ENCODE assay signal across 8 cellular contexts in genomic region chr1:20508411-20508771, GRCh38. TPM values are rescaled to one million over a fixed set of nuclear protein-coding genes. Genes with fewer than 3 reads are reported as not detected.
DNase-seq lines count a peak whose midpoint lies in the region; ATAC-seq and TF ChIP-seq lines count a peak whose summit lies in the region.

No MANE protein-coding gene starts in this region.

- H3K27ac ChIP-seq in thyroid gland = peak overlapping the region; percentile 12 to 73 (median 54)

- H3K36me3 Mint-ChIP-seq in activated T-cell treated with anti-CD3 and anti-CD28 coated beads, Interleukin-2, amount 50 U/mL, for 4 hours (ENCODE audit: insufficient read depth) = peaks cover 7% of the 10 kb centered on the region

- H3K27me3 Mint-ChIP-seq in activated T-cell treated with anti-CD3 and anti-CD28 coated beads, Interleukin-2, amount 50 U/mL, for 4 hours (ENCODE audit: low read depth) = peaks cover 5% of the 10 kb centered on the region

- TF ChIP-seq POLR2A in lower leg skin (IDR thresholded peaks at IDR 0.05) (no peak), thyroid gland (IDR thresholded peaks at IDR 0.05) (no peak)

- no peak for TF ChIP-seq CTCF in astrocyte of the cerebellum (IDR thresholded peaks at IDR 0.05; ENCODE audit: low read depth, low read length, missing control alignments)
- no peak for TF ChIP-seq CTCF in lower leg skin (IDR thresholded peaks at IDR 0.05)
- TF ChIP-seq CTCF in thyroid gland (IDR thresholded peaks at IDR 0.05) = no peak

- H3K9me3 ChIP-seq in thyroid gland = no peaks in the 10 kb centered on the region

- no peak for ATAC-seq in activated T-cell treated with anti-CD3 and anti-CD28 coated beads, Interleukin-2, amount 50 U/mL, for 4 hours
- no peak for ATAC-seq in GM18873 (IDR thresholded peaks at IDR 0.05; ENCODE audit: low FRiP score, unreplicated experiment)
- no peak for ATAC-seq in GM18858 (IDR thresholded peaks at IDR 0.05; ENCODE audit: unreplicated experiment)

- 63% methylated on average over 5 of the region's 5 CpGs for WGBS in lower leg skin, 2 donors
- WGBS in thyroid gland, 2 donors = 65 to 70% methylated on average over 5 of the region's 5 CpGs

- in situ Hi-C loops in astrocyte of the cerebellum (cut with HindIII; ENCODE audit: low sequenced_read_pairs) = no loop called here

- H3K4me3 Mint-ChIP-seq in activated T-cell treated with anti-CD3 and anti-CD28 coated beads, Interleukin-2, amount 50 U/mL, for 4 hours = peak overlapping the region; percentile 91

- H3K4me1 ChIP-seq in thyroid gland = peaks cover 15 to 22% of the 10 kb centered on the region in 2 donors

- H3K9me3 Mint-ChIP-seq in activated T-cell treated with anti-CD3 and anti-CD28 coated beads, Interleukin-2, amount 50 U/mL, for 4 hours = no peaks in the 10 kb centered on the region

- DNase-seq in activated T-cell treated with anti-CD3 and anti-CD28 coated beads, Interleukin-2, amount 50 U/mL, for 4 hours = no peak
- no peak for DNase-seq in activated T-cell treated with anti-CD3 and anti-CD28 coated beads for 4 hours
- DNase-seq in astrocyte of the cerebellum (ENCODE audit: low read depth) = no peak
- DNase-seq in lower leg skin (ENCODE audit: low spot score in 2 of 2) = no peak
- no peak for DNase-seq in thyroid gland
- no peak for DNase-seq in cerebellar cortex (ENCODE audit: low spot score)

- intact Hi-C loops in lower leg skin (cut with DNase I; ENCODE audit: low total_unique reads) (loop anchor here (2.0 kb wide), 1 partner anchor 32 kb away; no protein-coding TSS in a partner anchor), thyroid gland (cut with DNase I) (no loop called here)

- H3K27me3 ChIP-seq in thyroid gland = no peaks in the 10 kb centered on the region

- peaks cover 27% of the 10 kb centered on the region for H3K4me1 Mint-ChIP-seq in activated T-cell treated with anti-CD3 and anti-CD28 coated beads, Interleukin-2, amount 50 U/mL, for 4 hours (ENCODE audit: low read depth)

- no peaks in the 10 kb centered on the region for H3K36me3 ChIP-seq in thyroid gland

- H3K4me3 ChIP-seq in astrocyte of the cerebellum (ENCODE audit: low read depth, low read length) (peak overlapping the region; percentile 95), lower leg skin (ENCODE audit: low read depth, poor library complexity, severe bottlenecking) (peak overlapping the region; percentile 87), thyroid gland (replicated peaks in 1 of 3) (peak overlapping the region; percentile 62 to 92 (median 76))

RNA-seq across cellular contexts. Expression of gene MUL1, which starts 0.4 kb away (rescaled TPM):
- total RNA-seq in activated T-cell treated with anti-CD3 and anti-CD28 coated beads, Interleukin-2, amount 50 U/mL, for 4 hours = 10 to 100 TPM; 21.6 to 25.0 (median 24.2) TPM
- total RNA-seq in lower leg skin = 10 to 100 TPM; 32.7 to 46.2 (median 37.4) TPM
- 10 to 100 TPM; 30.1 to 42.1 (median 35.0) TPM for total RNA-seq in thyroid gland

RNA-seq across cellular contexts. Expression of gene CAMK2N1, which starts 22.4 kb away (rescaled TPM):
- 1 to 10 TPM; 1.3 to 1.6 (median 1.5) TPM for total RNA-seq in activated T-cell treated with anti-CD3 and anti-CD28 coated beads, Interleukin-2, amount 50 U/mL, for 4 hours
- total RNA-seq in lower leg skin (10 to 100 TPM in 2 of 4 donors, 1 to 10 TPM in 2; 3.8 to 13.3 (median 8.4) TPM), thyroid gland (10 to 100 TPM in 1 of 4 donors, 1 to 10 TPM in 3; 3.2 to 12.2 (median 8.1) TPM)

RNA-seq across cellular contexts. Expression of gene FAM43B, which starts 44.0 kb away (rescaled TPM):
- under 1 TPM in 1 of 3 donors, not detected in 2; 0.08 TPM for total RNA-seq in activated T-cell treated with anti-CD3 and anti-CD28 coated beads, Interleukin-2, amount 50 U/mL, for 4 hours
- total RNA-seq in lower leg skin (under 1 TPM in 2 of 4 donors, not detected in 2; 0.15 to 0.62 TPM), thyroid gland (1 to 10 TPM in 3 of 4 donors, under 1 TPM in 1; 0.59 to 3.5 (median 2.5) TPM)
